Comparison of ENCODE assay signal across 27 cellular contexts in genomic region chr1:4058122-4058521, GRCh38.
"Had no signal": no experiment of that assay in that cellular context is flagged by ENCODE, and none has a peak within 500 bp of the region (broad histone marks: within the 10 kb centered on the region; RNA-seq: fewer than 3 reads in every experiment).

No MANE protein-coding gene starts in this region.

- DNase-seq: activated CD4-positive, alpha-beta T cell treated with anti-CD3 and anti-CD28 coated beads, Interleukin-2, amount 10 ng/mL, durations not matched to agents 24 days and 14 days; activated CD4-positive, alpha-beta T cell treated with anti-CD3 and anti-CD28 coated beads, Interleukin-2, amount 50 U/mL, for 4 hours; activated effector memory CD4-positive, alpha-beta T cell treated with anti-CD3 and anti-CD28 coated beads, Interleukin-2, amount 50 U/mL, for 16 hours; activated naive CD4-positive, alpha-beta T cell; activated naive CD4-positive, alpha-beta T cell treated with anti-CD3 and anti-CD28 coated beads, Interleukin-2, amount 50 U/mL, for 16 hours; activated naive CD8-positive, alpha-beta T cell treated with anti-CD3 and anti-CD28 coated beads for 36 hours; activated T-cell treated with anti-CD3 and anti-CD28 coated beads, Interleukin-2, amount 50 U/mL, for 1 hour; activated T-cell treated with anti-CD3 and anti-CD28 coated beads, Interleukin-2, amount 50 U/mL, for 72 hours; amniotic stem cell; brain microvascular endothelial cell; central memory CD4-positive, alpha-beta T cell; NCI-H1105; NCI-H1417 treated with DMSO at 0.1 percent for 48 hours; NCI-H1694; NCI-H1930; NCI-H2081 treated with DMSO at 0.1 percent for 48 hours; NCI-H226; NCI-H524 treated with DMSO at 0.1 percent for 48 hours; NK-92 treated with Interleukin-12 subunit alpha and Interleukin-12 subunit beta, amount 100 ng/mL, for 24 hours; OCI-M1; SHP77; SJCRH30 had no signal

- H3K4me1 Mint-ChIP-seq: activated CD4-positive, alpha-beta T cell treated with anti-CD3 and anti-CD28 coated beads, Interleukin-2, amount 10 ng/mL, durations not matched to agents 24 days and 14 days; activated naive CD8-positive, alpha-beta T cell treated with anti-CD3 and anti-CD28 coated beads for 36 hours; activated T-helper 17 cell treated with anti-CD3 and anti-CD28 coated beads, Interleukin-2, amount 50 U/mL, for 72 hours had no signal

- H3K9me3 Mint-ChIP-seq: activated CD4-positive, alpha-beta T cell treated with anti-CD3 and anti-CD28 coated beads, Interleukin-2, amount 10 ng/mL, durations not matched to agents 24 days and 14 days; activated naive CD8-positive, alpha-beta T cell treated with anti-CD3 and anti-CD28 coated beads for 36 hours; activated T-cell treated with anti-CD3 and anti-CD28 coated beads, Interleukin-2, amount 50 U/mL, for 72 hours; activated T-helper 17 cell treated with anti-CD3 and anti-CD28 coated beads, Interleukin-2, amount 50 U/mL, for 72 hours; T-helper 1 cell treated with Interleukin-12 subunit alpha and Interleukin-12 subunit beta and Interleukin-4 antibody, amounts not matched to agents 30 μg/mL and 1 μg/mL, for 36 hours; T-helper 2 cell treated with Interferon-gamma antibody and Interleukin-4, amounts not matched to agents 5 μg/mL and 100 μg/mL, for 36 hours had no signal

- H3K4me3 ChIP-seq: SJCRH30, SK-N-MC had no signal

- ATAC-seq: activated T-cell treated with anti-CD3 and anti-CD28 coated beads, Interleukin-2, amount 50 U/mL, for 72 hours; activated T-helper 17 cell treated with anti-CD3 and anti-CD28 coated beads, Interleukin-2, amount 50 U/mL, for 72 hours had no signal

- H3K4me2 ChIP-seq: KMS-11 had no signal

- H3K9me3 ChIP-seq: SJCRH30 had no signal

- H3K27ac ChIP-seq: brain microvascular endothelial cell, KMS-11, SJCRH30, SK-N-MC had no signal

- H3K4me1 ChIP-seq: SJCRH30 had no signal

- H3K27ac Mint-ChIP-seq: activated CD4-positive, alpha-beta T cell treated with anti-CD3 and anti-CD28 coated beads, Interleukin-2, amount 10 ng/mL, durations not matched to agents 24 days and 14 days; activated naive CD8-positive, alpha-beta T cell treated with anti-CD3 and anti-CD28 coated beads for 36 hours; activated T-cell treated with anti-CD3 and anti-CD28 coated beads, Interleukin-2, amount 50 U/mL, for 72 hours; activated T-helper 17 cell treated with anti-CD3 and anti-CD28 coated beads, Interleukin-2, amount 50 U/mL, for 72 hours; T-helper 1 cell treated with Interleukin-12 subunit alpha and Interleukin-12 subunit beta and Interleukin-4 antibody, amounts not matched to agents 30 μg/mL and 1 μg/mL, for 36 hours; T-helper 2 cell treated with Interferon-gamma antibody and Interleukin-4, amounts not matched to agents 5 μg/mL and 100 μg/mL, for 36 hours had no signal

- H3K27me3 ChIP-seq: brain microvascular endothelial cell had no signal

- H3K36me3 Mint-ChIP-seq: activated naive CD8-positive, alpha-beta T cell treated with anti-CD3 and anti-CD28 coated beads for 36 hours had no signal

- H3K27me3 Mint-ChIP-seq: activated CD4-positive, alpha-beta T cell treated with anti-CD3 and anti-CD28 coated beads, Interleukin-2, amount 10 ng/mL, durations not matched to agents 24 days and 14 days; activated naive CD8-positive, alpha-beta T cell treated with anti-CD3 and anti-CD28 coated beads for 36 hours had no signal

- H3K36me3 ChIP-seq: brain microvascular endothelial cell, SJCRH30 had no signal

- H3K4me3 Mint-ChIP-seq: activated CD4-positive, alpha-beta T cell treated with anti-CD3 and anti-CD28 coated beads, Interleukin-2, amount 10 ng/mL, durations not matched to agents 24 days and 14 days; activated naive CD8-positive, alpha-beta T cell treated with anti-CD3 and anti-CD28 coated beads for 36 hours; activated T-cell treated with anti-CD3 and anti-CD28 coated beads, Interleukin-2, amount 50 U/mL, for 72 hours; activated T-helper 17 cell treated with anti-CD3 and anti-CD28 coated beads, Interleukin-2, amount 50 U/mL, for 72 hours; T-helper 1 cell treated with Interleukin-12 subunit alpha and Interleukin-12 subunit beta and Interleukin-4 antibody, amounts not matched to agents 30 μg/mL and 1 μg/mL, for 36 hours; T-helper 2 cell treated with Interferon-gamma antibody and Interleukin-4, amounts not matched to agents 5 μg/mL and 100 μg/mL, for 36 hours had no signal

- H3K9ac ChIP-seq: KMS-11 had no signal
